In genomic region chr16:173211-173843, GRCh38 we compare ENCODE assay signal across 14 cellular contexts. TPM values are rescaled to one million over a fixed set of nuclear protein-coding genes. Genes with fewer than 3 reads are reported as not detected.
DNase-seq lines count a peak whose midpoint lies in the region; ATAC-seq, FAIRE-seq and TF ChIP-seq lines count a peak whose summit lies in the region.
"Not testable (repeated sequence)": the region's sequence is repeated elsewhere in the genome, so short reads cannot be mapped to it uniquely, and the experiment has no call there.
"Had no signal": no experiment of that assay in that cellular context is flagged by ENCODE, and none has a peak within 500 bp of the region (broad histone marks: within the 10 kb centered on the region; RNA-seq: fewer than 3 reads in every experiment).

No MANE protein-coding gene starts in this region.

- not testable (repeated sequence) for H3K36me3 Mint-ChIP-seq in Caco-2 (ENCODE audit: insufficient read depth, unreplicated experiment); activated CD4-positive, alpha-beta T cell treated with anti-CD3 and anti-CD28 coated beads, Interleukin-2, amount 10 ng/mL, durations not matched to agents 24 days and 14 days (ENCODE audit: low read depth); activated naive CD4-positive, alpha-beta T cell treated with anti-CD3 and anti-CD28 coated beads, Interleukin-2, amount 50 U/mL, for 24 hours; naive B cell

- BruUV-seq in Caco-2 (replicated peaks; lab: Mats Ljungman, UMichigan); endothelial cell of umbilical vein (replicated peaks; lab: Mats Ljungman, UMichigan): not testable (repeated sequence)

- POLR2A ChIA-PET in Caco-2 (lab: Charles Lee); endothelial cell of umbilical vein (lab: Charles Lee): not testable (repeated sequence)

- H2AFZ ChIP-seq in endothelial cell of umbilical vein (ENCODE audit: low read depth, low read length); osteoblast (ENCODE audit: low read length): not testable (repeated sequence)

- not testable (repeated sequence) for H3K4me3 ChIP-seq in Caco-2 (ENCODE audit: low read depth, low read length); endothelial cell of umbilical vein (replicated peaks in 1 of 3; ENCODE audit: insufficient read depth in 1 of 3, low read depth in 1 of 3, low read length in 3 of 3); osteoblast (ENCODE audit: insufficient read depth, low read length)
- H3K4me3 ChIP-seq in HUES6 (ENCODE audit: low read depth, low read length): peak overlapping the region; percentile 25

- H3K9me3 Mint-ChIP-seq in Caco-2 (ENCODE audit: unreplicated experiment); activated CD4-positive, alpha-beta T cell treated with anti-CD3 and anti-CD28 coated beads, Interleukin-2, amount 10 ng/mL, durations not matched to agents 24 days and 14 days; activated naive CD4-positive, alpha-beta T cell treated with anti-CD3 and anti-CD28 coated beads, Interleukin-2, amount 50 U/mL, for 24 hours; naive B cell: not testable (repeated sequence)

- TF ChIP-seq POLR2A in endothelial cell of umbilical vein (IDR thresholded peaks at IDR 0.05; ENCODE audit: low read depth, low read length): not testable (repeated sequence)

- H3K36me3 ChIP-seq in Caco-2 (ENCODE audit: control insufficient read depth, insufficient read depth, low read length); HUES6 (ENCODE audit: control insufficient read depth, insufficient read depth, low read length); endothelial cell of umbilical vein (ENCODE audit: control insufficient read depth in 2 of 2, extremely low read depth in 1 of 2, insufficient read depth in 2 of 2, low read length in 2 of 2); osteoblast (ENCODE audit: insufficient read depth, low read length): not testable (repeated sequence)

- CTCF ChIA-PET in Caco-2 (lab: Charles Lee); endothelial cell of umbilical vein (lab: Charles Lee): not testable (repeated sequence)

- H3K9me1 ChIP-seq in endothelial cell of umbilical vein (replicated peaks; ENCODE audit: control insufficient read depth, extremely low read depth, insufficient read depth, low read length): not testable (repeated sequence)

- intact Hi-C loops in Caco-2 (cut with micrococcal nuclease; ENCODE audit: unreplicated experiment); activated CD4-positive, alpha-beta T cell treated with anti-CD3 and anti-CD28 coated beads, Interleukin-2, amount 10 ng/mL, durations not matched to agents 24 days and 14 days (cut with micrococcal nuclease); endothelial cell of umbilical vein (cut with micrococcal nuclease): not testable (repeated sequence)

- peak; percentile 37 for FAIRE-seq in endothelial cell of umbilical vein (lab: Jason Lieb, UNC)

- H3K27me3 ChIP-seq in Caco-2 (replicated peaks; ENCODE audit: control insufficient read depth, insufficient read depth, low read length): not testable (repeated sequence)
- peaks cover 85% of the 10 kb centered on the region for H3K27me3 ChIP-seq in HUES6 (ENCODE audit: control insufficient read depth, insufficient read depth, low read length)
- peaks cover 39 to 42% of the 10 kb centered on the region in 2 experiments for H3K27me3 ChIP-seq in endothelial cell of umbilical vein (ENCODE audit: control insufficient read depth in 2 of 2, insufficient read depth in 2 of 2, low read length in 2 of 2)
- H3K27me3 ChIP-seq in osteoblast (ENCODE audit: insufficient read depth, low read length): peaks cover 39% of the 10 kb centered on the region

- H3K9me3 ChIP-seq in Caco-2; HUES6 (ENCODE audit: control insufficient read depth, insufficient read depth, low read depth, low read length); endothelial cell of umbilical vein (replicated peaks; ENCODE audit: control insufficient read depth, insufficient read depth, low read length); osteoblast (ENCODE audit: low read depth, low read length): not testable (repeated sequence)

- H3K9ac ChIP-seq in HUES6 (ENCODE audit: low read length); endothelial cell of umbilical vein (replicated peaks; ENCODE audit: extremely low read depth, insufficient read depth, low read length): not testable (repeated sequence)

- not testable (repeated sequence) for ATAC-seq in naive B cell (ENCODE audit: low read depth in 2 of 2)

- H4K20me1 ChIP-seq in endothelial cell of umbilical vein (replicated peaks; ENCODE audit: control insufficient read depth, extremely low read depth, insufficient read depth, low read length); osteoblast (ENCODE audit: insufficient read depth, low read length): not testable (repeated sequence)

- H3K79me2 ChIP-seq in endothelial cell of umbilical vein (ENCODE audit: control insufficient read depth, insufficient read depth, low read length); osteoblast (ENCODE audit: insufficient read depth, low read length): not testable (repeated sequence)

- not testable (repeated sequence) for H3K4me1 Mint-ChIP-seq in Caco-2 (ENCODE audit: low read depth, unreplicated experiment)
- H3K4me1 Mint-ChIP-seq in activated CD4-positive, alpha-beta T cell treated with anti-CD3 and anti-CD28 coated beads, Interleukin-2, amount 10 ng/mL, durations not matched to agents 24 days and 14 days: peaks cover 15% of the 10 kb centered on the region
- H3K4me1 Mint-ChIP-seq in activated naive CD4-positive, alpha-beta T cell treated with anti-CD3 and anti-CD28 coated beads, Interleukin-2, amount 50 U/mL, for 24 hours: peaks cover 18% of the 10 kb centered on the region
- peaks cover 4 to 18% (median 14%) of the 10 kb centered on the region in 3 donors for H3K4me1 Mint-ChIP-seq in naive B cell

- not testable (repeated sequence) for H3K27ac Mint-ChIP-seq in Caco-2 (ENCODE audit: unreplicated experiment); activated naive CD4-positive, alpha-beta T cell treated with anti-CD3 and anti-CD28 coated beads, Interleukin-2, amount 50 U/mL, for 24 hours; naive B cell
- H3K27ac Mint-ChIP-seq in activated CD4-positive, alpha-beta T cell treated with anti-CD3 and anti-CD28 coated beads, Interleukin-2, amount 10 ng/mL, durations not matched to agents 24 days and 14 days: peak overlapping the region; percentile 34

- not testable (repeated sequence) for DNase-seq in Caco-2; activated CD4-positive, alpha-beta T cell treated with anti-CD3 and anti-CD28 coated beads, Interleukin-2, amount 10 ng/mL, durations not matched to agents 24 days and 14 days; endothelial cell of umbilical vein (ENCODE audit: low read depth, low spot score); naive B cell
- peak; percentile 57 for DNase-seq in osteoblast (ENCODE audit: insufficient read length, low spot score, missing footprints)

- not testable (repeated sequence) for TF ChIP-seq CTCF in Caco-2 (IDR thresholded peaks at IDR 0.05; ENCODE audit: insufficient read depth in 1 of 2, low read depth in 1 of 2, low read length in 1 of 2, severe bottlenecking in 1 of 2, unreplicated experiment in 1 of 2); endothelial cell of umbilical vein (IDR thresholded peaks at IDR 0.05; ENCODE audit: extremely low read depth in 1 of 2, insufficient read depth in 1 of 2, low read depth in 1 of 2, low read length in 2 of 2); osteoblast (IDR thresholded peaks at IDR 0.05; ENCODE audit: extremely low read depth, low read depth, low read length)

- H3K27me3 Mint-ChIP-seq in Caco-2 (ENCODE audit: insufficient read depth, unreplicated experiment) (peaks cover 21% of the 10 kb centered on the region), naive B cell (peaks cover 37 to 76% (median 75%) of the 10 kb centered on the region in 3 donors)
- peaks cover 60% of the 10 kb centered on the region for H3K27me3 Mint-ChIP-seq in activated CD4-positive, alpha-beta T cell treated with anti-CD3 and anti-CD28 coated beads, Interleukin-2, amount 10 ng/mL, durations not matched to agents 24 days and 14 days
- H3K27me3 Mint-ChIP-seq in activated naive CD4-positive, alpha-beta T cell treated with anti-CD3 and anti-CD28 coated beads, Interleukin-2, amount 50 U/mL, for 24 hours: peaks cover 48% of the 10 kb centered on the region

- not testable (repeated sequence) for H3K4me2 ChIP-seq in endothelial cell of umbilical vein (ENCODE audit: insufficient read depth, low read length); osteoblast (ENCODE audit: insufficient read depth, low read length)

- dilution Hi-C loops in endothelial cell of umbilical vein (cut with MboI; ENCODE audit: extremely low pct_ligation_motif_present, low sequenced_read_pairs): not testable (repeated sequence)

- not testable (repeated sequence) for H3K27ac ChIP-seq in HUES6 (ENCODE audit: low read depth, low read length); endothelial cell of umbilical vein (ENCODE audit: insufficient read depth, low read depth, low read length); osteoblast (ENCODE audit: low read depth, low read length)

- H3K4me3 Mint-ChIP-seq in Caco-2 (ENCODE audit: unreplicated experiment) (peak overlapping the region; percentile 40), naive B cell (peak overlapping the region in 6 of 8 donors; percentile 28 to 70 (median 52))
- peak overlapping the region; percentile 28 for H3K4me3 Mint-ChIP-seq in activated CD4-positive, alpha-beta T cell treated with anti-CD3 and anti-CD28 coated beads, Interleukin-2, amount 10 ng/mL, durations not matched to agents 24 days and 14 days
- H3K4me3 Mint-ChIP-seq in activated naive CD4-positive, alpha-beta T cell treated with anti-CD3 and anti-CD28 coated beads, Interleukin-2, amount 50 U/mL, for 24 hours: peak overlapping the region; percentile 7

- H3K4me1 ChIP-seq in Caco-2; endothelial cell of umbilical vein (ENCODE audit: control insufficient read depth, extremely low read depth, insufficient read depth, low read length); osteoblast (ENCODE audit: insufficient read depth, low read length): not testable (repeated sequence)
- H3K4me1 ChIP-seq in HUES6 (ENCODE audit: control insufficient read depth, insufficient read depth, low read length): peaks cover 19% of the 10 kb centered on the region

RNA-seq across cellular contexts. Expression of gene HBA2, which starts 0.7 kb away (rescaled TPM):
- total RNA-seq in Caco-2 (2022): 2.1 TPM in 1 of 2 replicates, not detected in the other
- total RNA-seq in activated CD4-positive, alpha-beta T cell treated with anti-CD3 and anti-CD28 coated beads, Interleukin-2, amount 10 ng/mL, durations not matched to agents 24 days and 14 days: 0.33 TPM in 1 of 2 replicates, not detected in the other
- not detected in 2 replicates for total RNA-seq in endothelial cell of umbilical vein
- polyA plus RNA-seq in endothelial cell of umbilical vein: not detected in 2 replicates
- 0.27 TPM in 1 of 2 replicates, not detected in the other for polyA plus RNA-seq in endothelial cell of umbilical vein (2011; cell fraction: cytosol; rRNA removed)
- polyA plus RNA-seq in endothelial cell of umbilical vein (2011; cell fraction: nucleus; rRNA removed): 0.57 TPM in 1 of 2 replicates, not detected in the other
- polyA plus RNA-seq in endothelial cell of umbilical vein (2012): not detected in 2 replicates
- 16.8 and 19.2 TPM in 2 replicates for polyA minus RNA-seq in endothelial cell of umbilical vein
- polyA minus RNA-seq in endothelial cell of umbilical vein (2011; cell fraction: cytosol; rRNA and poly(A)+ RNA removed): 6.0 TPM
- not detected in 2 replicates for polyA minus RNA-seq in endothelial cell of umbilical vein (2011; cell fraction: nucleus; rRNA and poly(A)+ RNA removed)
- 1,000 to 10,000 TPM in 2 of 6 donors, 100 to 1,000 TPM in 4; 184 to 1,142 (median 693) TPM for polyA plus RNA-seq in naive B cell (ENCODE audit: low read depth in 6 of 6)
- not detected in 2 replicates for total RNA-seq in osteoblast
- total RNA-seq: NCI-H460, PC-9, RPMI7951, SJCRH30 had no signal

RNA-seq across cellular contexts. Expression of gene HBA1, which starts 3.2 kb away (rescaled TPM):
- total RNA-seq in Caco-2 (2022) (3.6 and 8.6 TPM in 2 replicates), endothelial cell of umbilical vein (not detected in 2 replicates), osteoblast (not detected in 2 replicates)
- total RNA-seq in activated CD4-positive, alpha-beta T cell treated with anti-CD3 and anti-CD28 coated beads, Interleukin-2, amount 10 ng/mL, durations not matched to agents 24 days and 14 days: not detected in 2 replicates
- polyA plus RNA-seq in endothelial cell of umbilical vein (not detected in 2 replicates), naive B cell (ENCODE audit: low read depth in 6 of 6) (100 to 1,000 TPM in 3 of 6 donors, 10 to 100 TPM in 3; 42.8 to 256 (median 100) TPM)
- polyA plus RNA-seq in endothelial cell of umbilical vein (2011; cell fraction: cytosol; rRNA removed): not detected in 2 replicates
- polyA plus RNA-seq in endothelial cell of umbilical vein (2011; cell fraction: nucleus; rRNA removed): not detected in 2 replicates
- polyA plus RNA-seq in endothelial cell of umbilical vein (2012): not detected in 2 replicates
- polyA minus RNA-seq in endothelial cell of umbilical vein: 19.6 and 37.6 TPM in 2 replicates
- 3.6 TPM for polyA minus RNA-seq in endothelial cell of umbilical vein (2011; cell fraction: cytosol; rRNA and poly(A)+ RNA removed)
- not detected in 2 replicates for polyA minus RNA-seq in endothelial cell of umbilical vein (2011; cell fraction: nucleus; rRNA and poly(A)+ RNA removed)
- total RNA-seq: PC-9, RPMI7951, SJCRH30 had no signal
- polyA plus RNA-seq: CD4-positive, alpha-beta memory T cell had no signal

RNA-seq across cellular contexts. Expression of gene HBQ1, which starts 6.9 kb away (rescaled TPM):
- 7.0 and 9.2 TPM in 2 replicates for total RNA-seq in Caco-2 (2022)
- 0.69 and 1.6 TPM in 2 replicates for total RNA-seq in activated CD4-positive, alpha-beta T cell treated with anti-CD3 and anti-CD28 coated beads, Interleukin-2, amount 10 ng/mL, durations not matched to agents 24 days and 14 days
- not detected in 2 replicates for total RNA-seq in endothelial cell of umbilical vein
- 0.75 and 2.5 TPM in 2 replicates for polyA plus RNA-seq in endothelial cell of umbilical vein
- polyA plus RNA-seq in endothelial cell of umbilical vein (2011; cell fraction: cytosol; rRNA removed): 0.18 and 0.25 TPM in 2 replicates
- polyA plus RNA-seq in endothelial cell of umbilical vein (2011; cell fraction: nucleus; rRNA removed): 0.78 TPM in 1 of 2 replicates, not detected in the other
- 0.55 and 0.95 TPM in 2 replicates for polyA plus RNA-seq in endothelial cell of umbilical vein (2012)
- 0.90 and 0.93 TPM in 2 replicates for polyA minus RNA-seq in endothelial cell of umbilical vein
- polyA minus RNA-seq in endothelial cell of umbilical vein (2011; cell fraction: cytosol; rRNA and poly(A)+ RNA removed): not detected
- polyA minus RNA-seq in endothelial cell of umbilical vein (2011; cell fraction: nucleus; rRNA and poly(A)+ RNA removed): not detected in 2 replicates
- polyA plus RNA-seq in naive B cell (ENCODE audit: low read depth in 6 of 6): not detected
- not detected in 2 replicates for total RNA-seq in osteoblast
- total RNA-seq: CD4-positive, alpha-beta memory T cell; PC-9; Right ventricle myocardium inferior; RPMI7951; SJCRH30 had no signal
- polyA plus RNA-seq: CD4-positive, alpha-beta memory T cell had no signal

RNA-seq across cellular contexts. Expression of gene HBM, which starts 7.5 kb away (rescaled TPM):
- total RNA-seq in Caco-2 (2022): not detected in 2 replicates
- total RNA-seq in activated CD4-positive, alpha-beta T cell treated with anti-CD3 and anti-CD28 coated beads, Interleukin-2, amount 10 ng/mL, durations not matched to agents 24 days and 14 days: not detected in 2 replicates
- not detected in 2 replicates for total RNA-seq in endothelial cell of umbilical vein
- polyA plus RNA-seq in endothelial cell of umbilical vein: not detected in 2 replicates
- not detected in 2 replicates for polyA plus RNA-seq in endothelial cell of umbilical vein (2011; cell fraction: cytosol; rRNA removed)
- polyA plus RNA-seq in endothelial cell of umbilical vein (2011; cell fraction: nucleus; rRNA removed): not detected in 2 replicates
- polyA plus RNA-seq in endothelial cell of umbilical vein (2012): not detected in 2 replicates
- polyA minus RNA-seq in endothelial cell of umbilical vein: not detected in 2 replicates
- not detected for polyA minus RNA-seq in endothelial cell of umbilical vein (2011; cell fraction: cytosol; rRNA and poly(A)+ RNA removed)
- not detected in 2 replicates for polyA minus RNA-seq in endothelial cell of umbilical vein (2011; cell fraction: nucleus; rRNA and poly(A)+ RNA removed)
- polyA plus RNA-seq in naive B cell (ENCODE audit: low read depth in 6 of 6): not detected
- total RNA-seq in osteoblast: not detected in 2 replicates
- total RNA-seq: CD4-positive, alpha-beta memory T cell; NCI-H460; PC-9; Right ventricle myocardium inferior; RPMI7951; SJCRH30 had no signal
- polyA plus RNA-seq: A549; CD4-positive, alpha-beta memory T cell had no signal

RNA-seq across cellular contexts. Expression of gene HBZ, which starts 20.9 kb away (rescaled TPM):
- not detected in 2 replicates for total RNA-seq in Caco-2 (2022)
- not detected in 2 replicates for total RNA-seq in activated CD4-positive, alpha-beta T cell treated with anti-CD3 and anti-CD28 coated beads, Interleukin-2, amount 10 ng/mL, durations not matched to agents 24 days and 14 days
- not detected in 2 replicates for total RNA-seq in endothelial cell of umbilical vein
- not detected in 2 replicates for polyA plus RNA-seq in endothelial cell of umbilical vein
- polyA plus RNA-seq in endothelial cell of umbilical vein (2011; cell fraction: cytosol; rRNA removed): not detected in 2 replicates
- not detected in 2 replicates for polyA plus RNA-seq in endothelial cell of umbilical vein (2011; cell fraction: nucleus; rRNA removed)
- not detected in 2 replicates for polyA plus RNA-seq in endothelial cell of umbilical vein (2012)
- polyA minus RNA-seq in endothelial cell of umbilical vein: 6.1 and 13.1 TPM in 2 replicates
- polyA minus RNA-seq in endothelial cell of umbilical vein (2011; cell fraction: cytosol; rRNA and poly(A)+ RNA removed): not detected
- not detected in 2 replicates for polyA minus RNA-seq in endothelial cell of umbilical vein (2011; cell fraction: nucleus; rRNA and poly(A)+ RNA removed)
- not detected for polyA plus RNA-seq in naive B cell (ENCODE audit: low read depth in 6 of 6)
- not detected in 2 replicates for total RNA-seq in osteoblast
- total RNA-seq: CD4-positive, alpha-beta memory T cell; NCI-H460; PC-9; Right ventricle myocardium inferior; RPMI7951; SJCRH30 had no signal
- polyA plus RNA-seq: A549; CD4-positive, alpha-beta memory T cell had no signal
